ENCODE assay signal across 20 cellular contexts in the genomic region with DNA sequence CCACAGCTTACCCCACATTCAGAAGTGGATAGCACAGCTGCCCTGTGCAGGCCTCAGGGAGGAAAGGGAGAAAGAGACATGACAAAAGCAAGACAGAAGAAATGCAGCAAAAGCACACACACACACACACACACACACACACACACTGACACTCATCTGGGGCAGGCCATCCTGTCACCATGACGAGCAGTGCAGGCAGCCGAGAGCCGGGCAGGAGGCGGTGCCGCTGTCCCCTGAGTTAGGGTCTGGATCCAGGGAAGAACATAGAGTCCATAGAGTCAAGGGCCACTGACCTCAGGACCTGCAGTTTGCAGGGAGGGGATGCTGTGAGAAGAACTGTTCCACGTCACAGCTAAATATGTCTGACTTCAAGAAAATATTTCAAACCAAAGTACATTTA. TPM values are rescaled to one million over a fixed set of nuclear protein-coding genes. Genes with fewer than 3 reads are reported as not detected.
"Had no signal": no experiment of that assay in that cellular context is flagged by ENCODE, and none has a peak within 500 bp of the region (broad histone marks: within the 10 kb centered on the region; RNA-seq: fewer than 3 reads in every experiment).

No MANE protein-coding gene starts in this region.

RNA-seq across cellular contexts. Expression of gene POTEM, which starts 4.0 kb away (rescaled TPM):
- total RNA-seq: activated CD4-positive, alpha-beta memory T cell treated with anti-CD3 and anti-CD28 coated beads for 36 hours; activated CD4-positive, alpha-beta T cell treated with anti-CD3 and anti-CD28 coated beads for 36 hours; activated CD4-positive, alpha-beta T cell treated with anti-CD3 and anti-CD28 coated beads, Interleukin-2, amount 10 ng/mL, durations not matched to agents 24 days and 14 days; activated CD8-positive, alpha-beta memory T cell treated with anti-CD3 and anti-CD28 coated beads for 36 hours; activated CD8-positive, alpha-beta memory T cell treated with anti-CD3 and anti-CD28 coated beads, Interleukin-2, amount 10 ng/mL, durations not matched to agents 7 days and 5 days; activated CD8-positive, alpha-beta T cell treated with anti-CD3 and anti-CD28 coated beads, Interleukin-2, amount 10 ng/mL, durations not matched to agents 7 days and 5 days; activated naive CD4-positive, alpha-beta T cell treated with anti-CD3 and anti-CD28 coated beads for 36 hours; activated naive CD8-positive, alpha-beta T cell treated with anti-CD3 and anti-CD28 coated beads for 36 hours; activated T-helper 1 cell treated with anti-CD3 and anti-CD28 coated beads, Interleukin-12 subunit alpha, Interleukin-12 subunit beta, Interleukin-2, Interleukin-4 antibody, amounts not matched to agents 30 ng/mL and 10 ng/mL and 1 ng/mL, durations not matched to agents 14 hours and 24 hours and 36 hours; activated T-helper 2 cell treated with anti-CD3 and anti-CD28 coated beads, Interferon-gamma antibody, Interleukin-2, Interleukin-4, amounts not matched to agents 10 μg/mL and 5 μg/mL and 100 μg/mL, durations not matched to agents 14 hours and 24 hours and 36 hours; adrenal gland; aorta; body of pancreas; colonic mucosa; dermis microvascular lymphatic vessel endothelial cell; epithelial cell of proximal tubule; esophagus mucosa; foreskin keratinocyte; gastrocnemius medialis; T-helper 1 cell treated with Interleukin-12 subunit alpha and Interleukin-12 subunit beta and Interleukin-4 antibody, amounts not matched to agents 30 ng/mL and 1 ng/mL, for 36 hours had no signal
- polyA plus RNA-seq: adrenal gland, aorta, foreskin keratinocyte had no signal
